ENCODE assay signal across 12 cellular contexts in genomic region chr7:99623702-99624447, GRCh38. TPM values are rescaled to one million over a fixed set of nuclear protein-coding genes. Genes with fewer than 3 reads are reported as not detected.
DNase-seq lines count a peak whose midpoint lies in the region; ATAC-seq and TF ChIP-seq lines count a peak whose summit lies in the region.
"Had no signal": no experiment of that assay in that cellular context is flagged by ENCODE, and none has a peak within 500 bp of the region (broad histone marks: within the 10 kb centered on the region; RNA-seq: fewer than 3 reads in every experiment).

No MANE protein-coding gene starts in this region.

- H3K36me3 Mint-ChIP-seq in activated CD4-positive, alpha-beta T cell treated with anti-CD3 and anti-CD28 coated beads for 36 hours (ENCODE audit: low read depth), result peaks cover 88% of the 10 kb centered on the region

- peaks cover 7% of the 10 kb centered on the region for H3K79me2 ChIP-seq in trophoblast cell (ENCODE audit: control insufficient read depth, insufficient read depth, low read length, poor library complexity)

- H3K36me3 ChIP-seq in esophagus squamous epithelium, result peaks cover 41 to 100% (median 51%) of the 10 kb centered on the region in 3 donors
- peaks cover 80% of the 10 kb centered on the region for H3K36me3 ChIP-seq in brain microvascular endothelial cell (replicated peaks)
- H3K36me3 ChIP-seq in trophoblast cell (ENCODE audit: control insufficient read depth in 1 of 2, insufficient read depth in 2 of 2, low read length in 2 of 2), result peaks cover 62 to 77% of the 10 kb centered on the region in 2 experiments

- peak overlapping the region; percentile 88 for H3K4me3 Mint-ChIP-seq in activated CD4-positive, alpha-beta T cell treated with anti-CD3 and anti-CD28 coated beads for 36 hours

- DNase-seq in activated CD4-positive, alpha-beta T cell treated with anti-CD3 and anti-CD28 coated beads for 36 hours, result peak; percentile 74
- DNase-seq in activated CD4-positive, alpha-beta T cell treated with anti-CD3 and anti-CD28 coated beads, Interleukin-2, amount 50 U/mL, for 1 hour, result no peak
- DNase-seq in activated CD8-positive, alpha-beta memory T cell treated with anti-CD3 and anti-CD28 coated beads, Interleukin-2, amount 50 U/mL, for 48 hours, result peak; percentile 72
- DNase-seq in esophagus squamous epithelium (lab: John Stamatoyannopoulos, UW), result no peak
- DNase-seq in stimulated activated naive CD4-positive, alpha-beta T cell (lab: John Stamatoyannopoulos, UW), result peak in 4 of 6 experiments; percentile 4 to 40 (median 28)
- DNase-seq in NCI-H187 treated with DMSO at 0.1 percent for 48 hours (lab: John Stamatoyannopoulos, UW), result no peak
- DNase-seq in brain microvascular endothelial cell, result no peak
- DNase-seq in trophoblast cell, result no peak
- DNase-seq: naive B cell, NCI-H2227 treated with DMSO at 0.1 percent for 48 hours, SIG-M5 had no signal

- in situ Hi-C loops in brain microvascular endothelial cell (cut with HindIII; ENCODE audit: low pct_ligation_motif_present, low sequenced_read_pairs), result no loop called here

- H4K12ac ChIP-seq in trophoblast cell (ENCODE audit: low read depth, low read length), result no peak overlapping the region

- no peak overlapping the region for H3K9ac ChIP-seq in trophoblast cell (ENCODE audit: low read length)

- no peaks in the 10 kb centered on the region for H3K27me3 Mint-ChIP-seq in activated CD4-positive, alpha-beta T cell treated with anti-CD3 and anti-CD28 coated beads for 36 hours
- H3K27me3 Mint-ChIP-seq: naive B cell had no signal

- WGBS in esophagus squamous epithelium, 2 donors, result 73 to 74% methylated on average over 4 to 7 of the region's 9 CpGs
- no CpG with 5 or more reads among the region's 9 CpGs for WGBS in trophoblast cell (ENCODE audit: extremely low coverage, insufficient coverage, insufficient read length)

- intact Hi-C loops in activated CD4-positive, alpha-beta T cell treated with anti-CD3 and anti-CD28 coated beads for 36 hours (cut with DNase I, micrococcal nuclease), result loop anchor here in 1 of 2 experiments (5.0 kb wide), 2 partner anchors 163 to 368 kb away; no protein-coding TSS in a partner anchor
- intact Hi-C loops in esophagus squamous epithelium (cut with DNase I), result no loop called here

- H3K27ac Mint-ChIP-seq in activated CD4-positive, alpha-beta T cell treated with anti-CD3 and anti-CD28 coated beads for 36 hours, result peak overlapping the region; percentile 98

- H3K27me3 ChIP-seq in esophagus squamous epithelium (no peaks in the 10 kb centered on the region), brain microvascular endothelial cell (replicated peaks) (no peaks in the 10 kb centered on the region), trophoblast cell (ENCODE audit: insufficient read depth, low read length) (no peaks in the 10 kb centered on the region)

- peaks cover 6 to 22% (median 9%) of the 10 kb centered on the region in 3 donors for H3K4me1 ChIP-seq in esophagus squamous epithelium
- H3K4me1 ChIP-seq in trophoblast cell (ENCODE audit: control insufficient read depth in 1 of 2, insufficient read depth in 2 of 2, low read length in 2 of 2), result peaks cover 19% of the 10 kb centered on the region in 2 experiments

- no peaks in the 10 kb centered on the region for H3K9me3 Mint-ChIP-seq in activated CD4-positive, alpha-beta T cell treated with anti-CD3 and anti-CD28 coated beads for 36 hours (ENCODE audit: low read depth)
- H3K9me3 Mint-ChIP-seq: naive B cell had no signal

- H3K4ac ChIP-seq in trophoblast cell (ENCODE audit: low read depth, low read length), result no peak overlapping the region

- H3K4me1 Mint-ChIP-seq in activated CD4-positive, alpha-beta T cell treated with anti-CD3 and anti-CD28 coated beads for 36 hours, result peaks cover 73% of the 10 kb centered on the region

- H3K9me3 ChIP-seq in esophagus squamous epithelium (no peaks in the 10 kb centered on the region), trophoblast cell (ENCODE audit: insufficient read depth, low read depth, low read length) (peaks cover 5% of the 10 kb centered on the region)

- TF ChIP-seq POLR2A in esophagus squamous epithelium (IDR thresholded peaks at IDR 0.05), result no peak

- H3K4me2 ChIP-seq in trophoblast cell (ENCODE audit: low read length), result no peak overlapping the region

- no peak overlapping the region for H3K18ac ChIP-seq in trophoblast cell (ENCODE audit: low read length)

- H2BK120ac ChIP-seq in trophoblast cell (ENCODE audit: insufficient read depth, low read length, poor library complexity), result no peak overlapping the region

- peaks cover 9% of the 10 kb centered on the region for H3K79me1 ChIP-seq in trophoblast cell (ENCODE audit: low read length)

- H2BK5ac ChIP-seq in trophoblast cell (ENCODE audit: low read depth, low read length, poor library complexity), result no peak overlapping the region

- no peak overlapping the region for H3K14ac ChIP-seq in trophoblast cell (ENCODE audit: low read length)

- no peak overlapping the region for H3K4me3 ChIP-seq in esophagus squamous epithelium
- no peak overlapping the region for H3K4me3 ChIP-seq in brain microvascular endothelial cell (ENCODE audit: low read depth, low read length)
- no peak overlapping the region for H3K4me3 ChIP-seq in trophoblast cell (ENCODE audit: low read depth, low read length)

- TF ChIP-seq CTCF in esophagus squamous epithelium (IDR thresholded peaks at IDR 0.05) (no peak), brain microvascular endothelial cell (IDR thresholded peaks at IDR 0.05; ENCODE audit: low read depth, low read length, missing control alignments) (no peak)

- H2AK5ac ChIP-seq in trophoblast cell (ENCODE audit: low read length), result no peak overlapping the region

- H3K27ac ChIP-seq in esophagus squamous epithelium (peak overlapping the region in 3 of 4 donors; percentile 36 to 59 (median 56)), brain microvascular endothelial cell (no peak overlapping the region), trophoblast cell (ENCODE audit: low read depth, low read length) (no peak overlapping the region)

- no peak overlapping the region for H3K23ac ChIP-seq in trophoblast cell (ENCODE audit: low read length)

- H2BK12ac ChIP-seq in trophoblast cell (ENCODE audit: low read length), result no peak overlapping the region

- no peak overlapping the region for H4K8ac ChIP-seq in trophoblast cell (ENCODE audit: low read depth, low read length)

- CTCF ChIA-PET in activated CD4-positive, alpha-beta T cell treated with anti-CD3 and anti-CD28 coated beads for 36 hours (lab: Charles Lee), result interaction anchor here (0.6 to 1.5 kb wide), 4 partner anchors 8 to 100 kb away, joined by 3 to 4 read pairs (median 4); no protein-coding TSS in a partner anchor

- no peak overlapping the region for H4K91ac ChIP-seq in trophoblast cell (ENCODE audit: low read depth, low read length)

- no peak overlapping the region for H2AFZ ChIP-seq in trophoblast cell (ENCODE audit: insufficient read depth, low read length, poor library complexity)

- POLR2A ChIA-PET in activated CD4-positive, alpha-beta T cell treated with anti-CD3 and anti-CD28 coated beads for 36 hours (lab: Charles Lee), result interaction anchor here (0.6 to 1.0 kb wide), 3 partner anchors 21 to 295 kb away, joined by 3 read pairs; partner anchors contain the start of gene TRIM4

- ATAC-seq in activated CD4-positive, alpha-beta T cell treated with anti-CD3 and anti-CD28 coated beads for 36 hours, result peak; percentile 60

RNA-seq across cellular contexts. Expression of gene ZSCAN25, which starts 7.1 kb away (rescaled TPM):
- total RNA-seq in activated CD4-positive, alpha-beta T cell treated with anti-CD3 and anti-CD28 coated beads for 36 hours, result 10 to 100 TPM; 20.5 to 25.2 TPM
- 10 to 100 TPM in 3 of 4 donors, 1 to 10 TPM in 1; 8.0 to 19.1 (median 14.9) TPM for total RNA-seq in esophagus squamous epithelium
- polyA plus RNA-seq in trophoblast cell (2013), result 7.6 and 8.2 TPM in 2 replicates

RNA-seq across cellular contexts. Expression of gene TMEM225B, which starts 25.8 kb away (rescaled TPM):
- total RNA-seq in activated CD4-positive, alpha-beta T cell treated with anti-CD3 and anti-CD28 coated beads for 36 hours, result under 1 TPM; 0.57 to 0.58 TPM
- total RNA-seq in esophagus squamous epithelium, result under 1 TPM in 2 of 4 donors, not detected in 2; 0.23 to 0.57 TPM
- 0.51 and 0.74 TPM in 2 replicates for polyA plus RNA-seq in trophoblast cell (2013)
- total RNA-seq: A172 had no signal

RNA-seq across cellular contexts. Expression of gene CYP3A5, which starts 55.9 kb away (rescaled TPM):
- total RNA-seq in activated CD4-positive, alpha-beta T cell treated with anti-CD3 and anti-CD28 coated beads for 36 hours, result not detected
- total RNA-seq in esophagus squamous epithelium, result 10 to 100 TPM; 34.5 to 99.8 (median 79.1) TPM
- 0.10 and 0.19 TPM in 2 replicates for polyA plus RNA-seq in trophoblast cell (2013)

Comparison
In these comparisons a context has a peak if more than half of its experiments do, and no peak if none do; other contexts are left out.
1. DNase-seq: peak in activated CD4-positive, alpha-beta T cell treated with anti-CD3 and anti-CD28 coated beads for 36 hours (single experiment), activated CD8-positive, alpha-beta memory T cell treated with anti-CD3 and anti-CD28 coated beads, Interleukin-2, amount 50 U/mL, for 48 hours (single experiment) and stimulated activated naive CD4-positive, alpha-beta T cell (4 of 6); none in activated CD4-positive, alpha-beta T cell treated with anti-CD3 and anti-CD28 coated beads, Interleukin-2, amount 50 U/mL, for 1 hour (single experiment), esophagus squamous epithelium (single experiment), NCI-H187 treated with DMSO at 0.1 percent for 48 hours (single experiment), brain microvascular endothelial cell (single experiment) and trophoblast cell (0 of 2).
2. H3K27ac ChIP-seq: peak in esophagus squamous epithelium (3 of 4); none in brain microvascular endothelial cell (single experiment) and trophoblast cell (single experiment).
3. RNA of gene CYP3A5, which starts 55.9 kb away (total RNA-seq): 34.5 to 99.8 TPM in esophagus squamous epithelium; not detected in activated CD4-positive, alpha-beta T cell treated with anti-CD3 and anti-CD28 coated beads for 36 hours; every median in the first group is over 10 times any median in the second.